12 cellular contexts compared by ENCODE assay signal in genomic region chr1:162367073-162367472, GRCh38.
DNase-seq lines count a peak whose midpoint lies in the region; ATAC-seq and TF ChIP-seq lines count a peak whose summit lies in the region.
"Had no signal": no experiment of that assay in that cellular context is flagged by ENCODE, and none has a peak within 500 bp of the region (broad histone marks: within the 10 kb centered on the region; RNA-seq: fewer than 3 reads in every experiment).

No MANE protein-coding gene starts in this region.

- peak; percentile 45 for DNase-seq in AG20443 (ENCODE audit: low spot score)
- peak; percentile 34 for DNase-seq in RWPE1 (ENCODE audit: low spot score)
- peak in 1 of 2 donors; percentile 50 for DNase-seq in foreskin fibroblast
- no peak for DNase-seq in NAMALWA (ENCODE audit: low spot score)
- no peak for DNase-seq in NCI-H82 treated with DMSO at 0.1 percent for 48 hours (lab: John Stamatoyannopoulos, UW; ENCODE audit: unreplicated experiment)
- DNase-seq: activated CD4-positive, alpha-beta T cell treated with anti-CD3 and anti-CD28 coated beads, Interleukin-2, amount 50 U/mL, for 1 hour; DND-41; effector CD4-positive, alpha-beta T cell had no signal

- H3K4me1 ChIP-seq in rectal smooth muscle tissue (ENCODE audit: control insufficient read depth, insufficient read depth, low read length) = no peaks in the 10 kb centered on the region

- H3K27me3 ChIP-seq in rectal smooth muscle tissue (ENCODE audit: control insufficient read depth, insufficient read depth, low read length) = no peaks in the 10 kb centered on the region
- H3K27me3 ChIP-seq: tibial nerve had no signal

- POLR2A ChIA-PET in RWPE1 (lab: Yijun Ruan, JAX; ENCODE audit: low non-redundant PET) = interaction anchor here (0.6 kb wide), 1 partner anchor 25 kb away, joined by 6 read pairs; no protein-coding TSS in a partner anchor

- H3K27ac ChIP-seq in RWPE1 (peak overlapping the region; percentile 68), rectal smooth muscle tissue (ENCODE audit: low read depth, low read length) (peak overlapping the region; percentile 30)

- ATAC-seq in GM18519 (IDR thresholded peaks at IDR 0.05; ENCODE audit: low FRiP score, unreplicated experiment) (no peak), HG03045 (IDR thresholded peaks at IDR 0.05; ENCODE audit: unreplicated experiment) (no peak)

- no peaks in the 10 kb centered on the region for H3K36me3 ChIP-seq in rectal smooth muscle tissue (ENCODE audit: control insufficient read depth, insufficient read depth, low read length)

- H3K4me3 ChIP-seq in foreskin fibroblast (ENCODE audit: low read depth in 1 of 2, low read length in 2 of 2) (peak overlapping the region; percentile 49 to 53), rectal smooth muscle tissue (ENCODE audit: low read length) (peak overlapping the region; percentile 29)

- no peak overlapping the region for H3K9ac ChIP-seq in rectal smooth muscle tissue (ENCODE audit: low read length)

- CTCF ChIA-PET in RWPE1 (lab: Yijun Ruan, JAX) = interaction anchor here (1.7 kb wide), 1 partner anchor 9 kb away, joined by 7 read pairs; no protein-coding TSS in a partner anchor

- TF ChIP-seq CTCF in RWPE1 (conservative IDR thresholded peaks at IDR 0.05; ENCODE audit: low read depth) (no peak), foreskin fibroblast (IDR thresholded peaks at IDR 0.05; ENCODE audit: low read depth, low read length) (no peak)

Comparison
In these comparisons a context has a peak if more than half of its experiments do, and no peak if none do; other contexts are left out.
1. DNase-seq: peak in AG20443 (single experiment) and RWPE1 (single experiment); none in NAMALWA (single experiment) and NCI-H82 treated with DMSO at 0.1 percent for 48 hours (single experiment).